21 cellular contexts compared by ENCODE assay signal in genomic region chr10:124042656-124043309, GRCh38. TPM values are rescaled to one million over a fixed set of nuclear protein-coding genes. Genes with fewer than 3 reads are reported as not detected.
DNase-seq lines count a peak whose midpoint lies in the region; ATAC-seq, FAIRE-seq and TF ChIP-seq lines count a peak whose summit lies in the region.
"Had no signal": no experiment of that assay in that cellular context is flagged by ENCODE, and none has a peak within 500 bp of the region (broad histone marks: within the 10 kb centered on the region; RNA-seq: fewer than 3 reads in every experiment).

No MANE protein-coding gene starts in this region.

- H3K9me3 Mint-ChIP-seq in activated CD4-positive, alpha-beta T cell treated with anti-CD3 and anti-CD28 coated beads, Interleukin-2, amount 10 ng/mL, durations not matched to agents 24 days and 14 days: no peaks in the 10 kb centered on the region
- no peaks in the 10 kb centered on the region for H3K9me3 Mint-ChIP-seq in astrocyte (ENCODE audit: unreplicated experiment)
- H3K9me3 Mint-ChIP-seq in memory B cell: no peaks in the 10 kb centered on the region
- peaks cover 0 to 6% of the 10 kb centered on the region in 2 donors for H3K9me3 Mint-ChIP-seq in stimulated activated naive B cell treated with anti-CD40 and anti-IgM and Interleukin-4, amounts not matched to agents 10 μg/mL and 1 μg/mL and 100 μg/mL, for 72 hours

- no peak overlapping the region for H2AFZ ChIP-seq in astrocyte (ENCODE audit: low read depth, low read length)

- no peaks in the 10 kb centered on the region for H3K79me2 ChIP-seq in astrocyte (ENCODE audit: insufficient read depth, low read length)

- H4K20me1 ChIP-seq in astrocyte (ENCODE audit: insufficient read depth, low read length): peaks cover 14% of the 10 kb centered on the region

- no peak for DNase-seq in activated CD4-positive, alpha-beta T cell treated with anti-CD3 and anti-CD28 coated beads, Interleukin-2, amount 10 ng/mL, durations not matched to agents 24 days and 14 days
- no peak for DNase-seq in activated CD4-positive, alpha-beta T cell treated with anti-CD3 and anti-CD28 coated beads, Interleukin-2, amount 50 U/mL, for 48 hours
- no peak for DNase-seq in astrocyte (ENCODE audit: low read depth)
- DNase-seq in memory B cell (ENCODE audit: low spot score in 2 of 2): no peak
- DNase-seq in stimulated activated naive B cell treated with anti-CD40 and anti-IgM and Interleukin-4, amounts not matched to agents 10 μg/mL and 1 μg/mL and 100 μg/mL, for 72 hours: no peak
- no peak for DNase-seq in SIG-M5 (lab: John Stamatoyannopoulos, UW)
- DNase-seq in SK-N-DZ (ENCODE audit: low spot score): no peak
- DNase-seq in NCI-H1105 (lab: John Stamatoyannopoulos, UW): no peak
- DNase-seq: activated T-cell treated with anti-CD3 and anti-CD28 coated beads, Interleukin-2, amount 50 U/mL, for 48 hours; effector memory CD4-positive, alpha-beta T cell; left ventricle myocardium inferior; NCI-H2029; NCI-H446; retina; T1000; uterus had no signal

- H3K4me3 Mint-ChIP-seq in activated CD4-positive, alpha-beta T cell treated with anti-CD3 and anti-CD28 coated beads, Interleukin-2, amount 10 ng/mL, durations not matched to agents 24 days and 14 days: peak overlapping the region; percentile 11
- no peak overlapping the region for H3K4me3 Mint-ChIP-seq in astrocyte (ENCODE audit: unreplicated experiment)
- peak overlapping the region; percentile 49 for H3K4me3 Mint-ChIP-seq in memory B cell
- peak overlapping the region; percentile 8 to 9 for H3K4me3 Mint-ChIP-seq in stimulated activated naive B cell treated with anti-CD40 and anti-IgM and Interleukin-4, amounts not matched to agents 10 μg/mL and 1 μg/mL and 100 μg/mL, for 72 hours
- H3K4me3 Mint-ChIP-seq: activated naive CD4-positive, alpha-beta T cell treated with anti-CD3 and anti-CD28 coated beads, Interleukin-2, amount 50 U/mL, for 24 hours had no signal

- H3K9ac ChIP-seq in astrocyte (ENCODE audit: low read length): no peak overlapping the region

- H3K4me3 ChIP-seq in astrocyte (ENCODE audit: insufficient read depth, low read depth, low read length): no peak overlapping the region
- H3K4me3 ChIP-seq: ascending aorta, left ventricle myocardium inferior, mucosa of descending colon, uterus had no signal

- FAIRE-seq in astrocyte (lab: Jason Lieb, UNC): no peak

- peaks cover 9% of the 10 kb centered on the region for H3K27me3 Mint-ChIP-seq in activated CD4-positive, alpha-beta T cell treated with anti-CD3 and anti-CD28 coated beads, Interleukin-2, amount 10 ng/mL, durations not matched to agents 24 days and 14 days
- peaks cover 25% of the 10 kb centered on the region for H3K27me3 Mint-ChIP-seq in astrocyte (ENCODE audit: low read depth, unreplicated experiment)
- no peaks in the 10 kb centered on the region for H3K27me3 Mint-ChIP-seq in memory B cell
- peaks cover 0 to 6% of the 10 kb centered on the region in 2 donors for H3K27me3 Mint-ChIP-seq in stimulated activated naive B cell treated with anti-CD40 and anti-IgM and Interleukin-4, amounts not matched to agents 10 μg/mL and 1 μg/mL and 100 μg/mL, for 72 hours

- H3K9me3 ChIP-seq in astrocyte (ENCODE audit: insufficient read depth, low read depth, low read length): no peaks in the 10 kb centered on the region
- H3K9me3 ChIP-seq: ascending aorta, mucosa of descending colon, uterus had no signal

- H3K27ac ChIP-seq in astrocyte (ENCODE audit: low read depth, low read length): no peak overlapping the region
- H3K27ac ChIP-seq: 22Rv1, ascending aorta, left ventricle myocardium inferior, uterus had no signal

- no peaks in the 10 kb centered on the region for H3K4me1 ChIP-seq in astrocyte (ENCODE audit: insufficient read depth, low read length)
- H3K4me1 ChIP-seq: ascending aorta, uterus had no signal

- intact Hi-C loops in activated CD4-positive, alpha-beta T cell treated with anti-CD3 and anti-CD28 coated beads, Interleukin-2, amount 10 ng/mL, durations not matched to agents 24 days and 14 days (cut with micrococcal nuclease): no loop called here

- no peak for TF ChIP-seq CTCF in astrocyte (IDR thresholded peaks at IDR 0.05; ENCODE audit: insufficient read depth, low read depth, low read length)

- peaks cover 18% of the 10 kb centered on the region for H3K27me3 ChIP-seq in astrocyte (ENCODE audit: insufficient read depth, low read length)
- H3K27me3 ChIP-seq: ascending aorta, uterus had no signal

- no peak overlapping the region for H3K27ac Mint-ChIP-seq in activated CD4-positive, alpha-beta T cell treated with anti-CD3 and anti-CD28 coated beads, Interleukin-2, amount 10 ng/mL, durations not matched to agents 24 days and 14 days
- H3K27ac Mint-ChIP-seq in astrocyte (ENCODE audit: unreplicated experiment) (peak overlapping the region; percentile 29), memory B cell (peak overlapping the region; percentile 79)
- peak overlapping the region; percentile 11 for H3K27ac Mint-ChIP-seq in stimulated activated naive B cell treated with anti-CD40 and anti-IgM and Interleukin-4, amounts not matched to agents 10 μg/mL and 1 μg/mL and 100 μg/mL, for 72 hours
- H3K27ac Mint-ChIP-seq: activated naive CD4-positive, alpha-beta T cell treated with anti-CD3 and anti-CD28 coated beads, Interleukin-2, amount 50 U/mL, for 24 hours had no signal

- H3K4me2 ChIP-seq in astrocyte (ENCODE audit: low read length): no peak overlapping the region

- peaks cover 12% of the 10 kb centered on the region for H3K4me1 Mint-ChIP-seq in activated CD4-positive, alpha-beta T cell treated with anti-CD3 and anti-CD28 coated beads, Interleukin-2, amount 10 ng/mL, durations not matched to agents 24 days and 14 days
- H3K4me1 Mint-ChIP-seq in astrocyte (ENCODE audit: low read depth, unreplicated experiment) (peaks cover 11% of the 10 kb centered on the region), memory B cell (peaks cover 34% of the 10 kb centered on the region)
- peaks cover 33 to 49% of the 10 kb centered on the region in 2 donors for H3K4me1 Mint-ChIP-seq in stimulated activated naive B cell treated with anti-CD40 and anti-IgM and Interleukin-4, amounts not matched to agents 10 μg/mL and 1 μg/mL and 100 μg/mL, for 72 hours
- H3K4me1 Mint-ChIP-seq: activated naive CD4-positive, alpha-beta T cell treated with anti-CD3 and anti-CD28 coated beads, Interleukin-2, amount 50 U/mL, for 24 hours had no signal

- peak; percentile 7 for ATAC-seq in memory B cell (ENCODE audit: low read depth)
- peak; percentile 41 to 45 for ATAC-seq in stimulated activated naive B cell treated with anti-CD40 and anti-IgM and Interleukin-4, amounts not matched to agents 10 μg/mL and 1 μg/mL and 100 μg/mL, for 72 hours (replicated peaks)

- no peaks in the 10 kb centered on the region for H3K36me3 ChIP-seq in astrocyte (ENCODE audit: insufficient read depth, low read length)
- H3K36me3 ChIP-seq: left ventricle myocardium inferior, uterus had no signal

- no peaks in the 10 kb centered on the region for H3K36me3 Mint-ChIP-seq in activated CD4-positive, alpha-beta T cell treated with anti-CD3 and anti-CD28 coated beads, Interleukin-2, amount 10 ng/mL, durations not matched to agents 24 days and 14 days (ENCODE audit: low read depth)
- peaks cover 47% of the 10 kb centered on the region for H3K36me3 Mint-ChIP-seq in astrocyte (ENCODE audit: low read depth, unreplicated experiment)
- peaks cover 23% of the 10 kb centered on the region for H3K36me3 Mint-ChIP-seq in memory B cell
- peaks cover 18 to 50% of the 10 kb centered on the region in 2 donors for H3K36me3 Mint-ChIP-seq in stimulated activated naive B cell treated with anti-CD40 and anti-IgM and Interleukin-4, amounts not matched to agents 10 μg/mL and 1 μg/mL and 100 μg/mL, for 72 hours
- H3K36me3 Mint-ChIP-seq: activated naive CD4-positive, alpha-beta T cell treated with anti-CD3 and anti-CD28 coated beads, Interleukin-2, amount 50 U/mL, for 24 hours had no signal

RNA-seq across cellular contexts. Expression of gene CHST15, which starts 50.6 kb away (rescaled TPM):
- 0.16 and 0.36 TPM in 2 replicates for total RNA-seq in activated CD4-positive, alpha-beta T cell treated with anti-CD3 and anti-CD28 coated beads, Interleukin-2, amount 10 ng/mL, durations not matched to agents 24 days and 14 days
- 20.6 and 21.2 TPM in 2 replicates for total RNA-seq in astrocyte
- polyA plus RNA-seq in SK-N-DZ (2014; cell fraction: cytosol; rRNA removed): 21.7 and 24.0 TPM in 2 replicates
- 25.8 and 46.5 TPM in 2 replicates for polyA plus RNA-seq in SK-N-DZ (2014; cell fraction: nucleus; rRNA removed)
- total RNA-seq: activated CD8-positive, alpha-beta memory T cell treated with anti-CD3 and anti-CD28 coated beads for 36 hours had no signal

Comparison
In these comparisons a context has a peak if more than half of its experiments do, and no peak if none do; other contexts are left out.
1. RNA of gene CHST15, which starts 50.6 kb away (total RNA-seq): 20.6 to 21.2 TPM in astrocyte; 0.16 to 0.36 TPM in activated CD4-positive, alpha-beta T cell treated with anti-CD3 and anti-CD28 coated beads, Interleukin-2, amount 10 ng/mL, durations not matched to agents 24 days and 14 days; every median in the first group is over 10 times any median in the second.